ENCODE assay signal across 18 cellular contexts in the genomic region with DNA sequence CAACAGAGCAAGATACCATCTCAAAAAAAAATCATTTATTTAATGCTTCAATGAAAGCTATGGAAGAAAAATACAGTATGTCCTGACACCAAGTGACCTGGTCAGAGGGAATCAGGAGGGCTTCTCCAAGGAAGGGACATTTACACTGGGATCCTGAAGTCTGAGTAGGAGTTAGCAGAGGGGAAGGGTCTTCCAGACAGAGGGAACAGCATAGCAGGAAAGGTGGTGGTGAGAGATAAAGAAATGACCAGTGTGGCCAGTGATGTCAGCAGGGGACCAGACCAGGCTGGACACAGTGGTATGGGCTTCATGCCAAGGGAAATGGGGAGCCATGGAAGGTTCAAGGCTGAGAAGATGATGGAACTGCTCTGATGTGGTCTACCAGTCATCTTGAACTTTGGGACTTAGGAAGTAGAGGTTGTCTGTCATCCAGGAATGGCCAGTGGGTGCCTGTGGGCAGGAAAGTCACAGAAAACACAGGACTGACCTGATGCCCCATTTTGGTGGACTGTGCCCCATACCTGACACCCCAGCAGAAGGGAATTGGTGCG. TPM values are rescaled to one million over a fixed set of nuclear protein-coding genes. Genes with fewer than 3 reads are reported as not detected.
A peak's percentile ranks its signal among the peaks of the same experiment; 100 is the strongest.
DNase-seq lines count a peak whose midpoint lies in the region; ATAC-seq and TF ChIP-seq lines count a peak whose summit lies in the region.
"Had no signal": no experiment of that assay in that cellular context is flagged by ENCODE, and none has a peak within 500 bp of the region (broad histone marks: within the 10 kb centered on the region; RNA-seq: fewer than 3 reads in every experiment).

No MANE protein-coding gene starts in this region.

- no peak overlapping the region for H3K9ac ChIP-seq in IMR-90 (ENCODE audit: low read depth, low read length)
- no peak overlapping the region for H3K9ac ChIP-seq in neuronal stem cell (ENCODE audit: low read depth, low read length, poor library complexity)

- H3K4me1 Mint-ChIP-seq in activated CD8-positive, alpha-beta T cell treated with anti-CD3 and anti-CD28 coated beads, Interleukin-2, amount 10 ng/mL, durations not matched to agents 7 days and 5 days (ENCODE audit: low read depth), result peaks cover 47% of the 10 kb centered on the region
- peaks cover 38% of the 10 kb centered on the region for H3K4me1 Mint-ChIP-seq in activated CD8-positive, alpha-beta T cell treated with anti-CD3 and anti-CD28 coated beads for 36 hours (ENCODE audit: low read depth)
- H3K4me1 Mint-ChIP-seq in central memory CD8-positive, alpha-beta T cell, result peaks cover 44% of the 10 kb centered on the region

- ATAC-seq in activated CD8-positive, alpha-beta T cell treated with anti-CD3 and anti-CD28 coated beads, Interleukin-2, amount 10 ng/mL, durations not matched to agents 7 days and 5 days, result no peak
- no peak for ATAC-seq in activated CD8-positive, alpha-beta T cell treated with anti-CD3 and anti-CD28 coated beads for 36 hours
- ATAC-seq in IMR-90 (ENCODE audit: low read depth), result no peak
- no peak for ATAC-seq in central memory CD8-positive, alpha-beta T cell (replicated peaks; ENCODE audit: extremely low read depth, poor library complexity, severe bottlenecking)
- ATAC-seq: gastroesophageal sphincter had no signal

- WGBS in IMR-90 (ENCODE audit: extremely low coverage in 2 of 2, insufficient read length in 1 of 2), 2 experiments, result no CpG with 5 or more reads among the region's 1 CpG
- WGBS in neuronal stem cell (ENCODE audit: extremely low coverage in 2 of 2, insufficient read length in 2 of 2, insufficient replicate concordance in 1 of 2), 2 donors, result no CpG with 5 or more reads among the region's 1 CpG

- H3K18ac ChIP-seq in IMR-90 (ENCODE audit: low read depth, low read length) (no peak overlapping the region), neuronal stem cell (ENCODE audit: low read length) (peak overlapping the region; percentile 41)

- no peak overlapping the region for H4K5ac ChIP-seq in IMR-90 (ENCODE audit: low read depth, low read length)

- H3K23ac ChIP-seq in IMR-90 (ENCODE audit: low read depth, low read length), result no peak overlapping the region; the same call in 1 of the 2 replicates
- H3K23ac ChIP-seq in neuronal stem cell (ENCODE audit: low read depth, low read length, poor library complexity), result peak overlapping the region; percentile 59

- POLR2A ChIA-PET in activated CD8-positive, alpha-beta T cell treated with anti-CD3 and anti-CD28 coated beads, Interleukin-2, amount 10 ng/mL, durations not matched to agents 7 days and 5 days (lab: Charles Lee), result interaction anchor here (0.6 kb wide), 1 partner anchor 1793 kb away, joined by 3 read pairs; a partner anchor contains a TSS
- POLR2A ChIA-PET in activated CD8-positive, alpha-beta T cell treated with anti-CD3 and anti-CD28 coated beads for 36 hours (lab: Charles Lee), result no interaction called here
- POLR2A ChIA-PET in IMR-90 (lab: Charles Lee; ENCODE audit: unreplicated experiment), result no interaction called here

- 0 out of 2 replicates have a peak overlapping the region, but pooled peaks have one; percentile 8 for H3K4ac ChIP-seq in IMR-90 (ENCODE audit: low read depth, low read length)
- H3K4ac ChIP-seq in neuronal stem cell (ENCODE audit: low read length), result no peak overlapping the region

- H2AK9ac ChIP-seq in IMR-90 (replicated peaks; ENCODE audit: low read depth, low read length, poor library complexity), result no peak overlapping the region

- no peaks in the 10 kb centered on the region for H3K9me3 Mint-ChIP-seq in activated CD8-positive, alpha-beta T cell treated with anti-CD3 and anti-CD28 coated beads, Interleukin-2, amount 10 ng/mL, durations not matched to agents 7 days and 5 days (ENCODE audit: insufficient read depth)
- H3K9me3 Mint-ChIP-seq in activated CD8-positive, alpha-beta T cell treated with anti-CD3 and anti-CD28 coated beads for 36 hours, result no peaks in the 10 kb centered on the region
- no peaks in the 10 kb centered on the region for H3K9me3 Mint-ChIP-seq in central memory CD8-positive, alpha-beta T cell

- H3K9me3 ChIP-seq in IMR-90 (ENCODE audit: control insufficient read depth, insufficient read depth, low read length) (no peaks in the 10 kb centered on the region), neuronal stem cell (replicated peaks in 1 of 2; ENCODE audit: control insufficient read depth in 2 of 2, insufficient read depth in 1 of 2, low read depth in 1 of 2, low read length in 2 of 2) (no peaks in the 10 kb centered on the region)
- H3K9me3 ChIP-seq: gastroesophageal sphincter, stomach, upper lobe of left lung had no signal

- H2AK5ac ChIP-seq in IMR-90 (ENCODE audit: low read depth, low read length) (no peak overlapping the region), neuronal stem cell (ENCODE audit: low read depth, low read length) (no peak overlapping the region)

- H3K9me1 ChIP-seq in IMR-90 (ENCODE audit: insufficient read depth, low read length), result peaks cover 7% of the 10 kb centered on the region; the same call in 1 of the 2 replicates

- H3K4me3 ChIP-seq in IMR-90 (ENCODE audit: insufficient read depth, low read depth, low read length) (no peak overlapping the region), neuronal stem cell (ENCODE audit: low read length in 2 of 2) (no peak overlapping the region)
- H3K4me3 ChIP-seq: gastroesophageal sphincter, stomach, upper lobe of left lung had no signal

- H4K91ac ChIP-seq in IMR-90 (ENCODE audit: insufficient read depth, low read depth, low read length) (no peak overlapping the region), neuronal stem cell (ENCODE audit: low read depth, low read length, poor library complexity) (no peak overlapping the region)

- CTCF ChIA-PET in activated CD8-positive, alpha-beta T cell treated with anti-CD3 and anti-CD28 coated beads, Interleukin-2, amount 10 ng/mL, durations not matched to agents 7 days and 5 days (lab: Charles Lee), result no interaction called here
- CTCF ChIA-PET in activated CD8-positive, alpha-beta T cell treated with anti-CD3 and anti-CD28 coated beads for 36 hours (lab: Charles Lee), result interaction anchor here (1.7 to 1.9 kb wide), 2 partner anchors 14 to 47 kb away, joined by 4 to 6 read pairs; no protein-coding TSS in a partner anchor
- CTCF ChIA-PET in IMR-90 (lab: Yijun Ruan, JAX), result interaction anchor here (1.4 kb wide), 1 partner anchor 47 kb away, joined by 4 read pairs; no protein-coding TSS in a partner anchor

- H4K8ac ChIP-seq in IMR-90 (ENCODE audit: low read depth in 2 of 2, low read length in 2 of 2), result no peak overlapping the region
- H4K8ac ChIP-seq in neuronal stem cell (ENCODE audit: low read depth, low read length), result no peak overlapping the region

- intact Hi-C loops in activated CD8-positive, alpha-beta T cell treated with anti-CD3 and anti-CD28 coated beads for 36 hours (cut with micrococcal nuclease), result no loop called here
- intact Hi-C loops in IMR-90 (cut with micrococcal nuclease), result no loop called here

- no peaks in the 10 kb centered on the region for H4K20me1 ChIP-seq in IMR-90 (ENCODE audit: insufficient read depth, low read length)

- in situ Hi-C loops in IMR-90 (cut with MboI; ENCODE audit: low sequenced_read_pairs), result no loop called here

- no peak overlapping the region for H3K4me3 Mint-ChIP-seq in activated CD8-positive, alpha-beta T cell treated with anti-CD3 and anti-CD28 coated beads, Interleukin-2, amount 10 ng/mL, durations not matched to agents 7 days and 5 days
- no peak overlapping the region for H3K4me3 Mint-ChIP-seq in activated CD8-positive, alpha-beta T cell treated with anti-CD3 and anti-CD28 coated beads for 36 hours
- peak overlapping the region; percentile 38 for H3K4me3 Mint-ChIP-seq in central memory CD8-positive, alpha-beta T cell

- H2AFZ ChIP-seq in IMR-90 (replicated peaks; ENCODE audit: low read length, poor library complexity) (no peak overlapping the region), neuronal stem cell (ENCODE audit: low read length) (no peak overlapping the region)

- no peak overlapping the region for H3K27ac ChIP-seq in IMR-90 (ENCODE audit: insufficient read depth, low read length)
- H3K27ac ChIP-seq in neuronal stem cell (replicated peaks; ENCODE audit: low read length), result no peak overlapping the region
- H3K27ac ChIP-seq: gastroesophageal sphincter, stomach, upper lobe of left lung had no signal

- no peak for DNase-seq in activated CD8-positive, alpha-beta T cell treated with anti-CD3 and anti-CD28 coated beads, Interleukin-2, amount 10 ng/mL, durations not matched to agents 7 days and 5 days
- no peak for DNase-seq in activated CD8-positive, alpha-beta T cell treated with anti-CD3 and anti-CD28 coated beads for 36 hours
- DNase-seq in IMR-90 (no peak), neuronal stem cell (ENCODE audit: low spot score) (no peak), dedifferentiated amniotic fluid mesenchymal stem cell (ENCODE audit: extremely low spot score) (no peak), ecto neural progenitor cell (ENCODE audit: low spot score) (no peak), NCI-H2081 treated with DMSO at 0.1 percent for 48 hours (lab: John Stamatoyannopoulos, UW) (no peak)
- no peak for DNase-seq in central memory CD8-positive, alpha-beta T cell (ENCODE audit: low spot score in 2 of 2)
- DNase-seq: activated CD8-positive, alpha-beta memory T cell treated with anti-CD3 and anti-CD28 coated beads for 24 hours; AML-193; kidney glomerular epithelial cell; NCI-H1694 treated with DMSO at 0.1 percent for 48 hours; NCI-H69; stimulated activated CD4-positive, alpha-beta T cell treated with anti-CD3 and anti-CD28 coated beads, Interleukin-4, amount 100 ng/mL, for 24 hours; stomach; upper lobe of left lung had no signal

- no peak for TF ChIP-seq CTCF in activated CD8-positive, alpha-beta T cell treated with anti-CD3 and anti-CD28 coated beads for 36 hours (IDR thresholded peaks at IDR 0.05)
- no peak for TF ChIP-seq CTCF in IMR-90 (conservative IDR thresholded peaks at IDR 0.05; ENCODE audit: low read depth, low read length)

- H3K79me1 ChIP-seq in IMR-90 (ENCODE audit: low read depth in 1 of 2, low read length in 2 of 2) (no peaks in the 10 kb centered on the region), neuronal stem cell (ENCODE audit: low read depth, low read length) (no peaks in the 10 kb centered on the region)

- H2BK15ac ChIP-seq in IMR-90 (ENCODE audit: low read depth, low read length) (0 out of 3 replicates have a peak overlapping the region, but pooled peaks have one; percentile 9), neuronal stem cell (ENCODE audit: low read length) (no peak overlapping the region)

- H3K36me3 Mint-ChIP-seq in activated CD8-positive, alpha-beta T cell treated with anti-CD3 and anti-CD28 coated beads, Interleukin-2, amount 10 ng/mL, durations not matched to agents 7 days and 5 days (ENCODE audit: low read depth), result no peaks in the 10 kb centered on the region
- H3K36me3 Mint-ChIP-seq in activated CD8-positive, alpha-beta T cell treated with anti-CD3 and anti-CD28 coated beads for 36 hours (ENCODE audit: low read depth), result no peaks in the 10 kb centered on the region
- H3K36me3 Mint-ChIP-seq in central memory CD8-positive, alpha-beta T cell (ENCODE audit: insufficient read depth), result peaks cover 7% of the 10 kb centered on the region

- dilution Hi-C loops in IMR-90 (cut with HindIII; ENCODE audit: low sequenced_read_pairs, unreplicated experiment), result no loop called here

- H3K4me1 ChIP-seq in IMR-90 (ENCODE audit: control insufficient read depth, insufficient read depth, low read length) (0 out of 2 replicates have a peak, but pooled peaks cover 6% of the 10 kb centered on the region), neuronal stem cell (ENCODE audit: control insufficient read depth in 2 of 2, insufficient read depth in 1 of 2, low read depth in 1 of 2, low read length in 2 of 2) (peaks cover 0 to 2% of the 10 kb centered on the region in 2 donors)

- H2BK12ac ChIP-seq in neuronal stem cell (ENCODE audit: low read length), result no peak overlapping the region

- no peak overlapping the region for H2BK5ac ChIP-seq in IMR-90 (ENCODE audit: low read depth, low read length, poor library complexity, severe bottlenecking)
- H2BK5ac ChIP-seq in neuronal stem cell (ENCODE audit: low read length), result peak overlapping the region; percentile 68

- H3K27me3 Mint-ChIP-seq in activated CD8-positive, alpha-beta T cell treated with anti-CD3 and anti-CD28 coated beads, Interleukin-2, amount 10 ng/mL, durations not matched to agents 7 days and 5 days (ENCODE audit: low read depth), result no peaks in the 10 kb centered on the region
- H3K27me3 Mint-ChIP-seq in activated CD8-positive, alpha-beta T cell treated with anti-CD3 and anti-CD28 coated beads for 36 hours, result no peaks in the 10 kb centered on the region
- no peaks in the 10 kb centered on the region for H3K27me3 Mint-ChIP-seq in central memory CD8-positive, alpha-beta T cell

- no TSS peak for BruUV-seq in IMR-90 (replicated peaks; lab: Mats Ljungman, UMichigan)

- no peak for TF ChIP-seq POLR2A in IMR-90 (IDR thresholded peaks at IDR 0.05; ENCODE audit: low read depth, low read length)

- H3K14ac ChIP-seq in IMR-90 (replicated peaks; ENCODE audit: low read depth, low read length) (no peak overlapping the region), neuronal stem cell (ENCODE audit: low read length) (no peak overlapping the region)

- H3K4me2 ChIP-seq in IMR-90 (ENCODE audit: low read depth, low read length), result no peak overlapping the region
- H3K4me2 ChIP-seq in neuronal stem cell (ENCODE audit: insufficient read depth, low read length, poor library complexity, severe bottlenecking), result no peak overlapping the region

- no peak for TF ChIP-seq RAD21 in IMR-90 (IDR thresholded peaks at IDR 0.05; ENCODE audit: low read length)

- H3K27ac Mint-ChIP-seq in activated CD8-positive, alpha-beta T cell treated with anti-CD3 and anti-CD28 coated beads, Interleukin-2, amount 10 ng/mL, durations not matched to agents 7 days and 5 days, result peak overlapping the region; percentile 14
- no peak overlapping the region for H3K27ac Mint-ChIP-seq in activated CD8-positive, alpha-beta T cell treated with anti-CD3 and anti-CD28 coated beads for 36 hours
- peak overlapping the region; percentile 9 for H3K27ac Mint-ChIP-seq in central memory CD8-positive, alpha-beta T cell (ENCODE audit: low read depth)

- H2BK120ac ChIP-seq in IMR-90 (ENCODE audit: low read depth, low read length), result no peak overlapping the region
- H2BK120ac ChIP-seq in neuronal stem cell (ENCODE audit: low read depth, low read length), result peak overlapping the region; percentile 84

- H3K56ac ChIP-seq in IMR-90 (ENCODE audit: extremely low read depth, insufficient read depth, low read length), result no peak overlapping the region

- H3K36me3 ChIP-seq in IMR-90 (ENCODE audit: control insufficient read depth, insufficient read depth, low read length) (no peaks in the 10 kb centered on the region), neuronal stem cell (replicated peaks in 1 of 2; ENCODE audit: control insufficient read depth in 2 of 2, insufficient read depth in 2 of 2, low read length in 2 of 2) (no peaks in the 10 kb centered on the region)
- H3K36me3 ChIP-seq: gastroesophageal sphincter, stomach, upper lobe of left lung had no signal

- no peak overlapping the region for H2BK20ac ChIP-seq in IMR-90 (ENCODE audit: low read depth, low read length)

- no peaks in the 10 kb centered on the region; the same call in 1 of the 2 replicates for H3K27me3 ChIP-seq in IMR-90 (ENCODE audit: control insufficient read depth, insufficient read depth, low read length)
- H3K27me3 ChIP-seq in neuronal stem cell (ENCODE audit: control insufficient read depth in 3 of 3, insufficient read depth in 3 of 3, low read depth in 1 of 3, low read length in 3 of 3), result peaks cover 0 to 10% (median 0%) of the 10 kb centered on the region in 3 experiments
- H3K27me3 ChIP-seq: upper lobe of left lung had no signal

RNA-seq across cellular contexts. Expression of a gene that starts 7.8 kb away (rescaled TPM):
- 10 to 100 TPM; 31.0 to 33.3 TPM for total RNA-seq in activated CD8-positive, alpha-beta T cell treated with anti-CD3 and anti-CD28 coated beads, Interleukin-2, amount 10 ng/mL, durations not matched to agents 7 days and 5 days
- 10 to 100 TPM; 19.9 to 21.0 TPM for total RNA-seq in activated CD8-positive, alpha-beta T cell treated with anti-CD3 and anti-CD28 coated beads for 36 hours
- total RNA-seq in IMR-90 (2012; rRNA removed), result 6.1 and 11.4 TPM in 2 replicates
- 10.9 and 13.4 TPM in 2 replicates for polyA plus RNA-seq in IMR-90 (2012; rRNA removed)
- polyA plus RNA-seq in IMR-90 (2012; cell fraction: cytosol; rRNA removed), result 9.3 and 11.2 TPM in 2 replicates
- 40.1 and 40.5 TPM in 2 replicates for polyA plus RNA-seq in IMR-90 (2012; cell fraction: nucleus; rRNA removed; ENCODE audit: low replicate concordance)
- 17.3 TPM for polyA plus RNA-seq in neuronal stem cell (2013, experiment 1 of 2)
- polyA plus RNA-seq in neuronal stem cell (2013, experiment 2 of 2), result 17.6 TPM

RNA-seq across cellular contexts. Expression of a gene that starts 11.9 kb away (rescaled TPM):
- 10 to 100 TPM; 19.9 to 20.9 TPM for total RNA-seq in activated CD8-positive, alpha-beta T cell treated with anti-CD3 and anti-CD28 coated beads, Interleukin-2, amount 10 ng/mL, durations not matched to agents 7 days and 5 days
- 10 to 100 TPM; 19.9 to 21.2 TPM for total RNA-seq in activated CD8-positive, alpha-beta T cell treated with anti-CD3 and anti-CD28 coated beads for 36 hours
- 58.4 and 67.2 TPM in 2 replicates for total RNA-seq in IMR-90 (2012; rRNA removed)
- 32.5 and 34.4 TPM in 2 replicates for polyA plus RNA-seq in IMR-90 (2012; rRNA removed)
- 23.4 and 23.7 TPM in 2 replicates for polyA plus RNA-seq in IMR-90 (2012; cell fraction: cytosol; rRNA removed)
- polyA plus RNA-seq in IMR-90 (2012; cell fraction: nucleus; rRNA removed; ENCODE audit: low replicate concordance), result 5.7 and 6.9 TPM in 2 replicates
- polyA plus RNA-seq in neuronal stem cell (2013, experiment 1 of 2), result 23.7 TPM
- 24.7 TPM for polyA plus RNA-seq in neuronal stem cell (2013, experiment 2 of 2)

RNA-seq across cellular contexts. Expression of a gene that starts 59.0 kb away (rescaled TPM):
- not detected for total RNA-seq in activated CD8-positive, alpha-beta T cell treated with anti-CD3 and anti-CD28 coated beads, Interleukin-2, amount 10 ng/mL, durations not matched to agents 7 days and 5 days
- total RNA-seq in activated CD8-positive, alpha-beta T cell treated with anti-CD3 and anti-CD28 coated beads for 36 hours, result not detected
- 1.1 TPM in 2 replicates for total RNA-seq in IMR-90 (2012; rRNA removed)
- polyA plus RNA-seq in IMR-90 (2012; rRNA removed), result 6.1 and 6.6 TPM in 2 replicates
- polyA plus RNA-seq in IMR-90 (2012; cell fraction: cytosol; rRNA removed), result 4.6 and 7.1 TPM in 2 replicates
- polyA plus RNA-seq in IMR-90 (2012; cell fraction: nucleus; rRNA removed; ENCODE audit: low replicate concordance), result 10.1 and 18.5 TPM in 2 replicates
- 3.5 TPM for polyA plus RNA-seq in neuronal stem cell (2013, experiment 1 of 2)
- 3.6 TPM for polyA plus RNA-seq in neuronal stem cell (2013, experiment 2 of 2)
- total RNA-seq: A172 had no signal
